In genomic region chr17:79916506-79916905, GRCh38 we compare ENCODE assay signal across 19 cellular contexts.
"Had no signal": no experiment of that assay in that cellular context is flagged by ENCODE, and none has a peak within 500 bp of the region (broad histone marks: within the 10 kb centered on the region; RNA-seq: fewer than 3 reads in every experiment).

No MANE protein-coding gene starts in this region.

- H3K27me3 ChIP-seq: colonic mucosa, upper lobe of right lung had no signal

- H3K9me3 Mint-ChIP-seq: activated CD4-positive, alpha-beta memory T cell treated with anti-CD3 and anti-CD28 coated beads for 36 hours; activated naive CD4-positive, alpha-beta T cell treated with anti-CD3 and anti-CD28 coated beads for 36 hours; activated naive CD8-positive, alpha-beta T cell treated with anti-CD3 and anti-CD28 coated beads, Interleukin-2, amount 10 ng/mL, durations not matched to agents 7 days and 5 days; activated T-cell treated with anti-CD3 and anti-CD28 coated beads, Interleukin-2, amount 50 U/mL, for 72 hours; central memory CD8-positive, alpha-beta T cell; memory B cell; nephron had no signal

- H3K4me3 ChIP-seq: breast epithelium, colonic mucosa, dorsolateral prefrontal cortex, esophagus muscularis mucosa, sigmoid colon, smooth muscle cell, thoracic aorta, upper lobe of right lung had no signal

- H3K9me3 ChIP-seq: breast epithelium, colonic mucosa, esophagus muscularis mucosa, sigmoid colon, thoracic aorta, upper lobe of right lung had no signal

- H3K4me1 Mint-ChIP-seq: activated naive CD8-positive, alpha-beta T cell treated with anti-CD3 and anti-CD28 coated beads, Interleukin-2, amount 10 ng/mL, durations not matched to agents 7 days and 5 days; central memory CD8-positive, alpha-beta T cell; nephron had no signal

- H3K36me3 Mint-ChIP-seq: activated CD4-positive, alpha-beta memory T cell treated with anti-CD3 and anti-CD28 coated beads for 36 hours; activated naive CD8-positive, alpha-beta T cell treated with anti-CD3 and anti-CD28 coated beads, Interleukin-2, amount 10 ng/mL, durations not matched to agents 7 days and 5 days; memory B cell had no signal

- H3K36me3 ChIP-seq: breast epithelium, colonic mucosa, esophagus muscularis mucosa, sigmoid colon, thoracic aorta, upper lobe of right lung had no signal

- H3K27me3 Mint-ChIP-seq: activated naive CD8-positive, alpha-beta T cell treated with anti-CD3 and anti-CD28 coated beads, Interleukin-2, amount 10 ng/mL, durations not matched to agents 7 days and 5 days had no signal

- H3K27ac ChIP-seq: breast epithelium, colonic mucosa, dorsolateral prefrontal cortex, esophagus muscularis mucosa, sigmoid colon, thoracic aorta had no signal

- H3K27ac Mint-ChIP-seq: activated CD4-positive, alpha-beta memory T cell treated with anti-CD3 and anti-CD28 coated beads for 36 hours; activated naive CD4-positive, alpha-beta T cell treated with anti-CD3 and anti-CD28 coated beads for 36 hours; activated naive CD8-positive, alpha-beta T cell treated with anti-CD3 and anti-CD28 coated beads, Interleukin-2, amount 10 ng/mL, durations not matched to agents 7 days and 5 days; activated T-cell treated with anti-CD3 and anti-CD28 coated beads, Interleukin-2, amount 50 U/mL, for 72 hours; memory B cell; nephron had no signal

- H3K4me2 ChIP-seq: smooth muscle cell had no signal

- H3K4me3 Mint-ChIP-seq: activated CD4-positive, alpha-beta memory T cell treated with anti-CD3 and anti-CD28 coated beads for 36 hours; activated naive CD4-positive, alpha-beta T cell treated with anti-CD3 and anti-CD28 coated beads for 36 hours; activated naive CD8-positive, alpha-beta T cell treated with anti-CD3 and anti-CD28 coated beads, Interleukin-2, amount 10 ng/mL, durations not matched to agents 7 days and 5 days; activated T-cell treated with anti-CD3 and anti-CD28 coated beads, Interleukin-2, amount 50 U/mL, for 72 hours; central memory CD8-positive, alpha-beta T cell; memory B cell; nephron had no signal

- DNase-seq: activated CD4-positive, CD25-positive, alpha-beta regulatory T cell; activated effector memory CD4-positive, alpha-beta T cell treated with Interleukin-2 at 50 U/mL for 16 hours; activated naive CD8-positive, alpha-beta T cell treated with anti-CD3 and anti-CD28 coated beads, Interleukin-2, amount 10 ng/mL, durations not matched to agents 7 days and 5 days; amniotic stem cell; sigmoid colon; T-helper 2 cell had no signal
